Comparison of ENCODE assay signal across 22 cellular contexts in genomic region chr16:72723781-72724180, GRCh38.
A peak's percentile ranks its signal among the peaks of the same experiment; 100 is the strongest.
DNase-seq lines count a peak whose midpoint lies in the region; ATAC-seq, FAIRE-seq and TF ChIP-seq lines count a peak whose summit lies in the region.
"Had no signal": no experiment of that assay in that cellular context is flagged by ENCODE, and none has a peak within 500 bp of the region (broad histone marks: within the 10 kb centered on the region; RNA-seq: fewer than 3 reads in every experiment).

No MANE protein-coding gene starts in this region.

- H3K4me1 ChIP-seq in mesenchymal stem cell (ENCODE audit: control insufficient read depth, insufficient read depth, low read depth, low read length): no peaks in the 10 kb centered on the region
- H3K4me1 ChIP-seq: BLaER1 treated with 17β-estradiol and CSF1 and Interleukin-3, amounts not matched to agents 10 nM and 100 nM; prostate gland; tibial nerve had no signal

- no peak overlapping the region for H3K9ac ChIP-seq in mesenchymal stem cell (ENCODE audit: low read length)
- H3K9ac ChIP-seq: BLaER1 treated with 17β-estradiol and CSF1 and Interleukin-3, amounts not matched to agents 10 nM and 100 nM had no signal

- no peak overlapping the region for H3K14ac ChIP-seq in mesenchymal stem cell (ENCODE audit: low read length in 2 of 2)

- H3K23ac ChIP-seq in mesenchymal stem cell (ENCODE audit: low read length in 2 of 2): no peak overlapping the region

- TF ChIP-seq CTCF in bronchial epithelial cell (IDR thresholded peaks at IDR 0.05; ENCODE audit: insufficient read depth, low read length, severe bottlenecking): no peak

- H3K27ac ChIP-seq in mesenchymal stem cell (ENCODE audit: low read length, poor library complexity, severe bottlenecking): no peak overlapping the region
- H3K27ac ChIP-seq: BLaER1 treated with 17β-estradiol and CSF1 and Interleukin-3, amounts not matched to agents 10 nM and 100 nM; coronary artery; hepatocyte; prostate gland; tibial nerve had no signal

- DNase-seq in GM03348 (ENCODE audit: low spot score) (peak; percentile 67), LHCN-M2 (ENCODE audit: low read depth) (peak; percentile 56), bronchial epithelial cell (ENCODE audit: low read depth) (peak; percentile 83), mesenchymal stem cell (peak; percentile 13), pons (ENCODE audit: low spot score) (no peak), sciatic nerve (ENCODE audit: low spot score) (no peak), RPMI8226 (no peak)
- no peak for DNase-seq in activated CD4-positive, alpha-beta T cell treated with anti-CD3 and anti-CD28 coated beads, Interleukin-2, amount 50 U/mL, for 1 hour
- DNase-seq: activated CD4-positive, CD25-positive, alpha-beta regulatory T cell; erythroblast; GOT3; mesendoderm; NCI-H1436; stimulated activated CD4-positive, alpha-beta T cell treated with anti-CD3 and anti-CD28 coated beads, Interleukin-12 subunit alpha, Interleukin-12 subunit beta, amount 100 ng/mL, for 4 hours had no signal

- H3K9me3 ChIP-seq in mesenchymal stem cell (ENCODE audit: control insufficient read depth, low read length): no peaks in the 10 kb centered on the region
- H3K9me3 ChIP-seq: BLaER1 treated with 17β-estradiol and CSF1 and Interleukin-3, amounts not matched to agents 10 nM and 100 nM; prostate gland; tibial nerve had no signal

- no peak overlapping the region for H2BK15ac ChIP-seq in mesenchymal stem cell (ENCODE audit: low read depth, poor library complexity, severe bottlenecking)

- H3K36me3 ChIP-seq in bronchial epithelial cell (ENCODE audit: control insufficient read depth, insufficient read depth, low read length): no peaks in the 10 kb centered on the region
- H3K36me3 ChIP-seq in mesenchymal stem cell (ENCODE audit: control insufficient read depth in 1 of 2, insufficient read depth in 2 of 2, low read depth in 1 of 2, low read length in 2 of 2): no peaks in the 10 kb centered on the region
- H3K36me3 ChIP-seq: BLaER1 treated with 17β-estradiol and CSF1 and Interleukin-3, amounts not matched to agents 10 nM and 100 nM; prostate gland had no signal

- no peak overlapping the region for H2AFZ ChIP-seq in mesenchymal stem cell (ENCODE audit: low read depth, low read length)
- H2AFZ ChIP-seq: hepatocyte had no signal

- no peak overlapping the region for H4K91ac ChIP-seq in mesenchymal stem cell (ENCODE audit: low read length)

- no peak overlapping the region for H3K4ac ChIP-seq in mesenchymal stem cell (ENCODE audit: low read depth in 1 of 2, low read length in 2 of 2)

- intact Hi-C loops in sciatic nerve (cut with DNase I): no loop called here

- H3K79me1 ChIP-seq in mesenchymal stem cell (replicated peaks; ENCODE audit: low read length, poor library complexity, severe bottlenecking): no peaks in the 10 kb centered on the region

- no peak overlapping the region for H2BK12ac ChIP-seq in mesenchymal stem cell (ENCODE audit: low read length in 2 of 2)

- no peak overlapping the region for H2BK120ac ChIP-seq in mesenchymal stem cell (ENCODE audit: low read depth, low read length)

- no peak overlapping the region for H2AK5ac ChIP-seq in mesenchymal stem cell (ENCODE audit: low read length, severe bottlenecking)

- no peak for FAIRE-seq in bronchial epithelial cell (lab: Jason Lieb, UNC)

- H3K27me3 ChIP-seq in bronchial epithelial cell (ENCODE audit: control insufficient read depth, insufficient read depth, low read length): no peaks in the 10 kb centered on the region
- H3K27me3 ChIP-seq in mesenchymal stem cell (ENCODE audit: control insufficient read depth in 1 of 2, insufficient read depth in 1 of 2, low read length in 2 of 2): no peaks in the 10 kb centered on the region
- H3K27me3 ChIP-seq: BLaER1 treated with 17β-estradiol and CSF1 and Interleukin-3, amounts not matched to agents 10 nM and 100 nM; hepatocyte; tibial nerve had no signal

- no peak overlapping the region for H3K4me3 ChIP-seq in bronchial epithelial cell (ENCODE audit: low read depth, low read length)
- no peak overlapping the region for H3K4me3 ChIP-seq in mesenchymal stem cell (ENCODE audit: insufficient read depth in 1 of 2, low read depth in 1 of 2, low read length in 2 of 2)
- H3K4me3 ChIP-seq: BLaER1 treated with 17β-estradiol and CSF1 and Interleukin-3, amounts not matched to agents 10 nM and 100 nM; coronary artery; hepatocyte; prostate gland; tibial nerve had no signal

- H3K4me2 ChIP-seq in mesenchymal stem cell (ENCODE audit: low read length, poor library complexity, severe bottlenecking): no peak overlapping the region
- H3K4me2 ChIP-seq: BLaER1 treated with 17β-estradiol and CSF1 and Interleukin-3, amounts not matched to agents 10 nM and 100 nM; hepatocyte had no signal

- H2BK5ac ChIP-seq in mesenchymal stem cell (ENCODE audit: low read depth, low read length, poor library complexity, severe bottlenecking): no peak overlapping the region

- no peak overlapping the region for H4K8ac ChIP-seq in mesenchymal stem cell (ENCODE audit: low read length)

- 100% methylated on average over 3 of the region's 4 CpGs for WGBS in mesenchymal stem cell

- no peak overlapping the region for H3K18ac ChIP-seq in mesenchymal stem cell (ENCODE audit: low read depth in 1 of 2, low read length in 2 of 2)

- no peak for ATAC-seq in sciatic nerve
- ATAC-seq: activated T-helper 17 cell treated with anti-CD3 and anti-CD28 coated beads, Interleukin-2, amount 50 U/mL, for 72 hours; natural killer cell treated with Interleukin-12 subunit alpha and Interleukin-12 subunit beta and Interleukin-15 and Interleukin-18, amount 100 ng/mL, for 72 hours; stimulated activated memory B cell treated with anti-CD40 and anti-IgM and Interleukin-4, amounts not matched to agents 10 μg/mL and 1 μg/mL and 100 μg/mL, for 72 hours had no signal

Comparison
In these comparisons a context has a peak if more than half of its experiments do, and no peak if none do; other contexts are left out.
1. DNase-seq: peak in GM03348 (single experiment), LHCN-M2 (single experiment), bronchial epithelial cell (single experiment) and mesenchymal stem cell (single experiment); none in pons (single experiment), sciatic nerve (single experiment), RPMI8226 (single experiment) and activated CD4-positive, alpha-beta T cell treated with anti-CD3 and anti-CD28 coated beads, Interleukin-2, amount 50 U/mL, for 1 hour (single experiment).